In genomic region chr2:70984576-70985282, GRCh38 we compare ENCODE assay signal across 1 cellular context.
A peak's percentile ranks its signal among the peaks of the same experiment; 100 is the strongest.
TF ChIP-seq lines count a peak whose summit lies in the region.

No MANE protein-coding gene starts in this region.

TF ChIP-seq in HepG2, 621 proteins besides CTCF, POLR2A, EP300 and RAD21 (continued from another document and continues in another):
- TF ChIP-seq STAG1 (CRISPR knock-in tag; IDR thresholded peaks at IDR 0.05) (peak; percentile 20; the same call in 1 of the 2 replicates), DPF2 (CRISPR knock-in tag; IDR thresholded peaks at IDR 0.05; ENCODE audit: borderline replicate concordance, low read depth) (no peak), ZNF362 (CRISPR knock-in tag; IDR thresholded peaks at IDR 0.05; ENCODE audit: borderline replicate concordance) (no peak), ATF2 (CRISPR knock-in tag; IDR thresholded peaks at IDR 0.05) (no peak), CSRNP1 (CRISPR knock-in tag; IDR thresholded peaks at IDR 0.05) (no peak), ZNF333 (CRISPR knock-in tag; IDR thresholded peaks at IDR 0.05; ENCODE audit: borderline replicate concordance) (0 out of 2 replicates have a peak, but pooled peaks have one; percentile 28), ZNF557 (CRISPR knock-in tag; IDR thresholded peaks at IDR 0.05) (no peak), SAFB2 (CRISPR knock-in tag; IDR thresholded peaks at IDR 0.05; ENCODE audit: borderline replicate concordance, low read depth) (no peak), ZNF800 (CRISPR knock-in tag; IDR thresholded peaks at IDR 0.05) (no peak), ZBTB3 (CRISPR knock-in tag; IDR thresholded peaks at IDR 0.05; ENCODE audit: borderline replicate concordance, low read depth) (no peak), PRDM15 (CRISPR knock-in tag; IDR thresholded peaks at IDR 0.05) (no peak), DR1 (CRISPR knock-in tag; IDR thresholded peaks at IDR 0.05) (no peak), MYC (CRISPR knock-in tag; IDR thresholded peaks at IDR 0.05; ENCODE audit: borderline replicate concordance) (0 out of 2 replicates have a peak, but pooled peaks have one; percentile 35), TP53 (CRISPR knock-in tag; conservative IDR thresholded peaks at IDR 0.05) (no peak), ZNF780A (CRISPR knock-in tag; IDR thresholded peaks at IDR 0.05) (no peak), NKX3-1 (CRISPR knock-in tag; IDR thresholded peaks at IDR 0.05) (no peak), MED8 (CRISPR knock-in tag; IDR thresholded peaks at IDR 0.05; ENCODE audit: insufficient replicate concordance) (peak; percentile 34), HIVEP1 (CRISPR knock-in tag; IDR thresholded peaks at IDR 0.05) (peak; percentile 60), ZNF773 (CRISPR knock-in tag; IDR thresholded peaks at IDR 0.05; ENCODE audit: borderline replicate concordance) (no peak), ZFAT (CRISPR knock-in tag; conservative IDR thresholded peaks at IDR 0.05) (no peak), ETS1 (CRISPR knock-in tag; IDR thresholded peaks at IDR 0.05) (no peak), KMT2B (CRISPR knock-in tag; IDR thresholded peaks at IDR 0.05) (no peak), PRPF4 (IDR thresholded peaks at IDR 0.05; ENCODE audit: low read depth, low read length, poor library complexity, severe bottlenecking) (peak; percentile 53), ZNF572 (CRISPR knock-in tag; IDR thresholded peaks at IDR 0.05) (0 out of 2 replicates have a peak, but pooled peaks have one; percentile 56), ZBTB2 (CRISPR knock-in tag; IDR thresholded peaks at IDR 0.05; ENCODE audit: low read depth) (no peak), ZKSCAN8 (CRISPR knock-in tag; IDR thresholded peaks at IDR 0.05; ENCODE audit: borderline replicate concordance) (no peak), NAIF1 (CRISPR knock-in tag; IDR thresholded peaks at IDR 0.05; ENCODE audit: borderline replicate concordance) (no peak), DDIT3 (CRISPR knock-in tag; IDR thresholded peaks at IDR 0.05) (no peak), SP4 (CRISPR knock-in tag; IDR thresholded peaks at IDR 0.05) (0 out of 2 replicates have a peak, but pooled peaks have one; percentile 16), TOPORS (CRISPR knock-in tag; IDR thresholded peaks at IDR 0.05) (no peak), ZBTB38 (CRISPR knock-in tag; IDR thresholded peaks at IDR 0.05) (peak; percentile 98), HOXA3 (CRISPR knock-in tag; IDR thresholded peaks at IDR 0.05) (peak; percentile 82)
- TF ChIP-seq, protein P1, sequence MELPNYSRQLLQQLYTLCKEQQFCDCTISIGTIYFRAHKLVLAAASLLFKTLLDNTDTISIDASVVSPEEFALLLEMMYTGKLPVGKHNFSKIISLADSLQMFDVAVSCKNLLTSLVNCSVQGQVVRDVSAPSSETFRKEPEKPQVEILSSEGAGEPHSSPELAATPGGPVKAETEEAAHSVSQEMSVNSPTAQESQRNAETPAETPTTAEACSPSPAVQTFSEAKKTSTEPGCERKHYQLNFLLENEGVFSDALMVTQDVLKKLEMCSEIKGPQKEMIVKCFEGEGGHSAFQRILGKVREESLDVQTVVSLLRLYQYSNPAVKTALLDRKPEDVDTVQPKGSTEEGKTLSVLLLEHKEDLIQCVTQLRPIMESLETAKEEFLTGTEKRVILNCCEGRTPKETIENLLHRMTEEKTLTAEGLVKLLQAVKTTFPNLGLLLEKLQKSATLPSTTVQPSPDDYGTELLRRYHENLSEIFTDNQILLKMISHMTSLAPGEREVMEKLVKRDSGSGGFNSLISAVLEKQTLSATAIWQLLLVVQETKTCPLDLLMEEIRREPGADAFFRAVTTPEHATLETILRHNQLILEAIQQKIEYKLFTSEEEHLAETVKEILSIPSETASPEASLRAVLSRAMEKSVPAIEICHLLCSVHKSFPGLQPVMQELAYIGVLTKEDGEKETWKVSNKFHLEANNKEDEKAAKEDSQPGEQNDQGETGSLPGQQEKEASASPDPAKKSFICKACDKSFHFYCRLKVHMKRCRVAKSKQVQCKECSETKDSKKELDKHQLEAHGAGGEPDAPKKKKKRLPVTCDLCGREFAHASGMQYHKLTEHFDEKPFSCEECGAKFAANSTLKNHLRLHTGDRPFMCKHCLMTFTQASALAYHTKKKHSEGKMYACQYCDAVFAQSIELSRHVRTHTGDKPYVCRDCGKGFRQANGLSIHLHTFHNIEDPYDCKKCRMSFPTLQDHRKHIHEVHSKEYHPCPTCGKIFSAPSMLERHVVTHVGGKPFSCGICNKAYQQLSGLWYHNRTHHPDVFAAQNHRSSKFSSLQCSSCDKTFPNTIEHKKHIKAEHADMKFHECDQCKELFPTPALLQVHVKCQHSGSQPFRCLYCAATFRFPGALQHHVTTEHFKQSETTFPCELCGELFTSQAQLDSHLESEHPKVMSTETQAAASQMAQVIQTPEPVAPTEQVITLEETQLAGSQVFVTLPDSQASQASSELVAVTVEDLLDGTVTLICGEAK (IDR thresholded peaks at IDR 0.05), result no peak
- TF ChIP-seq, protein P1 (CRISPR knock-in tag; IDR thresholded peaks at IDR 0.05), result no peak
